In genomic region chr15:73601449-73602425, GRCh38 we compare ENCODE assay signal across 8 cellular contexts. TPM values are rescaled to one million over a fixed set of nuclear protein-coding genes. Genes with fewer than 3 reads are reported as not detected.
DNase-seq lines count a peak whose midpoint lies in the region; ATAC-seq and TF ChIP-seq lines count a peak whose summit lies in the region.

No MANE protein-coding gene starts in this region.

- peaks cover 34 to 63% of the 10 kb centered on the region in 2 donors for H3K4me1 ChIP-seq in adrenal gland (replicated peaks in 1 of 2)
- H3K4me1 ChIP-seq in spleen: peaks cover 11 to 98% (median 57%) of the 10 kb centered on the region in 6 donors

- TF ChIP-seq POLR2A in adrenal gland (IDR thresholded peaks at IDR 0.05) (no peak), spleen (IDR thresholded peaks at IDR 0.05) (no peak)

- H3K4me3 ChIP-seq in adrenal gland (no peak overlapping the region), spleen (no peak overlapping the region)

- H3K4me3 Mint-ChIP-seq in effector memory CD8-positive, alpha-beta T cell: no peak overlapping the region
- no peak overlapping the region for H3K4me3 Mint-ChIP-seq in stimulated activated memory B cell treated with anti-CD40 and anti-IgM and Interleukin-4, amounts not matched to agents 10 μg/mL and 1 μg/mL and 100 μg/mL, for 72 hours

- intact Hi-C loops in adrenal gland (cut with DNase I): no loop called here
- intact Hi-C loops in spleen (cut with DNase I; ENCODE audit: low total_unique reads): no loop called here

- H3K36me3 Mint-ChIP-seq in activated naive CD4-positive, alpha-beta T cell treated with anti-CD3 and anti-CD28 coated beads, Interleukin-2, amount 50 U/mL, for 72 hours: no peaks in the 10 kb centered on the region
- H3K36me3 Mint-ChIP-seq in effector memory CD8-positive, alpha-beta T cell (ENCODE audit: insufficient read depth): peaks cover 2% of the 10 kb centered on the region
- peaks cover 8% of the 10 kb centered on the region for H3K36me3 Mint-ChIP-seq in stimulated activated memory B cell treated with anti-CD40 and anti-IgM and Interleukin-4, amounts not matched to agents 10 μg/mL and 1 μg/mL and 100 μg/mL, for 72 hours

- H3K27ac ChIP-seq in adrenal gland: peak overlapping the region; percentile 8 to 75 (median 27)
- peak overlapping the region in 7 of 8 donors; percentile 24 to 70 (median 57) for H3K27ac ChIP-seq in spleen

- H3K9me3 Mint-ChIP-seq in activated naive CD4-positive, alpha-beta T cell treated with anti-CD3 and anti-CD28 coated beads, Interleukin-2, amount 50 U/mL, for 72 hours: no peaks in the 10 kb centered on the region
- H3K9me3 Mint-ChIP-seq in effector memory CD8-positive, alpha-beta T cell: no peaks in the 10 kb centered on the region
- no peaks in the 10 kb centered on the region for H3K9me3 Mint-ChIP-seq in stimulated activated memory B cell treated with anti-CD40 and anti-IgM and Interleukin-4, amounts not matched to agents 10 μg/mL and 1 μg/mL and 100 μg/mL, for 72 hours

- H3K27me3 ChIP-seq in adrenal gland: no peaks in the 10 kb centered on the region
- H3K27me3 ChIP-seq in spleen (replicated peaks in 1 of 7): no peaks in the 10 kb centered on the region

- 35 to 40% (median 38%) methylated on average over 6 of the region's 6 CpGs for WGBS in adrenal gland, 4 donors
- 55 to 65% (median 60%) methylated on average over 6 of the region's 6 CpGs for WGBS in spleen, 5 donors

- ATAC-seq in activated naive CD4-positive, alpha-beta T cell treated with anti-CD3 and anti-CD28 coated beads, Interleukin-2, amount 50 U/mL, for 72 hours: no peak
- no peak for ATAC-seq in effector memory CD8-positive, alpha-beta T cell (replicated peaks)
- ATAC-seq in stimulated activated memory B cell treated with anti-CD40 and anti-IgM and Interleukin-4, amounts not matched to agents 10 μg/mL and 1 μg/mL and 100 μg/mL, for 72 hours: no peak

- H3K4me1 Mint-ChIP-seq in effector memory CD8-positive, alpha-beta T cell (ENCODE audit: low read depth in 2 of 2): peaks cover 31 to 48% of the 10 kb centered on the region in 2 donors
- H3K4me1 Mint-ChIP-seq in stimulated activated memory B cell treated with anti-CD40 and anti-IgM and Interleukin-4, amounts not matched to agents 10 μg/mL and 1 μg/mL and 100 μg/mL, for 72 hours: peaks cover 43% of the 10 kb centered on the region

- TF ChIP-seq CTCF in adrenal gland (IDR thresholded peaks at IDR 0.05): no peak
- TF ChIP-seq CTCF in spleen (IDR thresholded peaks at IDR 0.05 in 8 of 11, conservative IDR thresholded peaks at IDR 0.05 in 3 of 11): no peak

- H3K27me3 Mint-ChIP-seq in effector memory CD8-positive, alpha-beta T cell: no peaks in the 10 kb centered on the region
- H3K27me3 Mint-ChIP-seq in stimulated activated memory B cell treated with anti-CD40 and anti-IgM and Interleukin-4, amounts not matched to agents 10 μg/mL and 1 μg/mL and 100 μg/mL, for 72 hours: no peaks in the 10 kb centered on the region

- H3K9me3 ChIP-seq in adrenal gland (replicated peaks in 1 of 3): no peaks in the 10 kb centered on the region
- peaks cover 0 to 3% (median 0%) of the 10 kb centered on the region in 8 donors for H3K9me3 ChIP-seq in spleen

- no peak overlapping the region for H3K27ac Mint-ChIP-seq in activated naive CD4-positive, alpha-beta T cell treated with anti-CD3 and anti-CD28 coated beads, Interleukin-2, amount 50 U/mL, for 72 hours
- H3K27ac Mint-ChIP-seq in effector memory CD8-positive, alpha-beta T cell: no peak overlapping the region
- H3K27ac Mint-ChIP-seq in stimulated activated memory B cell treated with anti-CD40 and anti-IgM and Interleukin-4, amounts not matched to agents 10 μg/mL and 1 μg/mL and 100 μg/mL, for 72 hours: no peak overlapping the region

- peak; percentile 18 for DNase-seq in HuH-7.5 (ENCODE audit: low spot score)
- peak; percentile 58 to 76 (median 64) for DNase-seq in adrenal gland
- peak; percentile 29 for DNase-seq in hepatic stellate cell (ENCODE audit: low spot score)
- no peak for DNase-seq in spleen
- no peak for DNase-seq in T-helper 2 cell
- no peak for DNase-seq in activated naive CD4-positive, alpha-beta T cell treated with anti-CD3 and anti-CD28 coated beads, Interleukin-2, amount 50 U/mL, for 72 hours (ENCODE audit: low spot score in 2 of 2)
- no peak for DNase-seq in effector memory CD8-positive, alpha-beta T cell

- H3K36me3 ChIP-seq in adrenal gland (replicated peaks in 1 of 2) (no peaks in the 10 kb centered on the region), spleen (peaks cover 0 to 14% (median 0%) of the 10 kb centered on the region in 6 donors)

RNA-seq across cellular contexts. Expression of gene NPTN, which starts 31.5 kb away (rescaled TPM):
- total RNA-seq in adrenal gland (100 to 1,000 TPM; 100 to 197 (median 127) TPM), spleen (100 to 1,000 TPM in 5 of 7 donors, 10 to 100 TPM in 2; 79.5 to 130 (median 102) TPM)
- polyA plus RNA-seq in adrenal gland (100 to 1,000 TPM in 1 of 3 donors, 10 to 100 TPM in 2; 26.5 to 169 (median 28.7) TPM), spleen (10 to 100 TPM; 18.9 to 28.8 (median 23.8) TPM)
- total RNA-seq in activated naive CD4-positive, alpha-beta T cell treated with anti-CD3 and anti-CD28 coated beads, Interleukin-2, amount 50 U/mL, for 72 hours: 10 to 100 TPM; 37.2 to 38.4 TPM

Comparison
In these comparisons a context has a peak if more than half of its experiments do, and no peak if none do; other contexts are left out.
1. DNase-seq: peak in HuH-7.5 (single experiment), adrenal gland (7 of 7) and hepatic stellate cell (single experiment); none in spleen (single experiment), T-helper 2 cell (0 of 5), activated naive CD4-positive, alpha-beta T cell treated with anti-CD3 and anti-CD28 coated beads, Interleukin-2, amount 50 U/mL, for 72 hours (0 of 2) and effector memory CD8-positive, alpha-beta T cell (0 of 3).